Comparison of ENCODE assay signal across 2 cellular contexts in the genomic region with DNA sequence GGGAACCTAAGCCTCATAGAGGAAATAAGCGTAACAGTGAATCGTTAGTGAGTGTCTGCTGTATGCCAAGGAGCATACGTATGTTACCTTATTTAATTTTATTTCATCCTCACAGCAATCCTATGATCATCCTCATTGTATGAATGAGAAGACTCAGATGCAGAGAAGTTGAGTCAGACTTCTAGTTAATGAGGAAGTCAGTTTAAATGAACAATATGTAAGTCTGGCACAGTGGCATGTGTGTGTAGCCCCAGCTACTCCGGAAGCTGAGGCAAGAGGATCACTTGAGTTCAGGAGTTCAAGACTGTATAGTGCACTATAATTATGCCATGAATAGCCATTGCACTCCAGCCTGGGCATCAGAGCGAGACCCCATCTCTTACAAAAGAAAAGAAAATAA.
TF ChIP-seq lines count a peak whose summit lies in the region.

No MANE protein-coding gene starts in this region.

TF ChIP-seq in IMR-90, 13 proteins besides CTCF, POLR2A, EP300 and RAD21:
- no peak for TF ChIP-seq NFE2L2 (IDR thresholded peaks at IDR 0.05; ENCODE audit: low read depth, low read length)
- TF ChIP-seq, protein P1, sequence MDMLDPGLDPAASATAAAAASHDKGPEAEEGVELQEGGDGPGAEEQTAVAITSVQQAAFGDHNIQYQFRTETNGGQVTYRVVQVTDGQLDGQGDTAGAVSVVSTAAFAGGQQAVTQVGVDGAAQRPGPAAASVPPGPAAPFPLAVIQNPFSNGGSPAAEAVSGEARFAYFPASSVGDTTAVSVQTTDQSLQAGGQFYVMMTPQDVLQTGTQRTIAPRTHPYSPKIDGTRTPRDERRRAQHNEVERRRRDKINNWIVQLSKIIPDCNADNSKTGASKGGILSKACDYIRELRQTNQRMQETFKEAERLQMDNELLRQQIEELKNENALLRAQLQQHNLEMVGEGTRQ (IDR thresholded peaks at IDR 0.05; ENCODE audit: low read depth, low read length) = no peak
- no peak for TF ChIP-seq MAFK (IDR thresholded peaks at IDR 0.05; ENCODE audit: low read depth, low read length)
- TF ChIP-seq CHD1 (IDR thresholded peaks at IDR 0.05; ENCODE audit: low read depth, low read length) = no peak

TF ChIP-seq in endothelial cell of umbilical vein, 7 proteins besides CTCF, POLR2A, EP300 and RAD21:
- TF ChIP-seq, protein P2, sequence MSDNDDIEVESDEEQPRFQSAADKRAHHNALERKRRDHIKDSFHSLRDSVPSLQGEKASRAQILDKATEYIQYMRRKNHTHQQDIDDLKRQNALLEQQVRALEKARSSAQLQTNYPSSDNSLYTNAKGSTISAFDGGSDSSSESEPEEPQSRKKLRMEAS (IDR thresholded peaks at IDR 0.05; ENCODE audit: insufficient read depth, insufficient read length) = no peak
- TF ChIP-seq MYC (IDR thresholded peaks at IDR 0.05; ENCODE audit: low read depth, low read length) (no peak), GATA2 (IDR thresholded peaks at IDR 0.05; ENCODE audit: insufficient read depth, insufficient read length, low read depth, low read length) (no peak), JUN (IDR thresholded peaks at IDR 0.05; ENCODE audit: borderline replicate concordance, insufficient read depth, insufficient read length, low read depth) (no peak), FOS (IDR thresholded peaks at IDR 0.05; ENCODE audit: borderline replicate concordance, insufficient read depth, low read length) (no peak), EZH2 (IDR thresholded peaks at IDR 0.05; ENCODE audit: borderline replicate concordance, low read depth, low read length, severe bottlenecking) (no peak), POLR2AphosphoS5 (IDR thresholded peaks at IDR 0.05; ENCODE audit: insufficient read depth, low read depth, low read length) (no peak)
